24 cellular contexts compared by ENCODE assay signal in genomic region chr11:31414338-31414737, GRCh38. TPM values are rescaled to one million over a fixed set of nuclear protein-coding genes. Genes with fewer than 3 reads are reported as not detected.
"Had no signal": no experiment of that assay in that cellular context is flagged by ENCODE, and none has a peak within 500 bp of the region (broad histone marks: within the 10 kb centered on the region; RNA-seq: fewer than 3 reads in every experiment).

No MANE protein-coding gene starts in this region.

- DNase-seq: colonic mucosa; dermis blood vessel endothelial cell; kidney; left colon; left ventricle myocardium superior; mesendoderm; naive thymus-derived CD4-positive, alpha-beta T cell; nephron progenitor cell; posterior cingulate gyrus; spleen; stimulated activated CD4-positive, alpha-beta T cell treated with anti-CD3 and anti-CD28 coated beads, Interleukin-15, amount 100 ng/mL, for 24 hours; stimulated activated CD4-positive, alpha-beta T cell treated with anti-CD3 and anti-CD28 coated beads, Interleukin-1b, Interleukin-23, amount 100 ng/mL, for 48 hours; stimulated activated CD4-positive, alpha-beta T cell treated with anti-CD3 and anti-CD28 coated beads, Interleukin-4, amount 100 ng/mL, for 24 hours; tibial artery; upper lobe of left lung; uterus had no signal

- H3K27me3 ChIP-seq: colonic mucosa, esophagus muscularis mucosa, gastroesophageal sphincter, spleen, tibial artery, upper lobe of left lung, uterus had no signal

- H3K4me3 ChIP-seq: colonic mucosa, esophagus muscularis mucosa, gastroesophageal sphincter, lung, spleen, tibial artery, upper lobe of left lung, uterus had no signal

- H3K9me3 ChIP-seq: colonic mucosa, esophagus muscularis mucosa, tibial artery, upper lobe of left lung, uterus had no signal

- H3K4me1 ChIP-seq: colonic mucosa, spleen, tibial artery, upper lobe of left lung, uterus had no signal

- H3K36me3 ChIP-seq: colonic mucosa, gastroesophageal sphincter, tibial artery, upper lobe of left lung, uterus had no signal

- H3K27ac ChIP-seq: colonic mucosa, esophagus muscularis mucosa, gastroesophageal sphincter, spleen, tibial artery, upper lobe of left lung, uterus had no signal

- ATAC-seq: gastroesophageal sphincter; left colon; left ventricle myocardium superior; naive thymus-derived CD4-positive, alpha-beta T cell; sciatic nerve; stimulated activated memory B cell treated with anti-CD40 and anti-IgM and Interleukin-4, amounts not matched to agents 10 μg/mL and 1 μg/mL and 100 μg/mL, for 72 hours had no signal

RNA-seq across cellular contexts. Expression of gene DCDC1, which starts 44.8 kb away (rescaled TPM):
- total RNA-seq: colonic mucosa, endothelial cell of umbilical vein, left colon, left ventricle myocardium superior, osteocyte, skeletal muscle tissue had no signal
- polyA plus RNA-seq: naive thymus-derived CD4-positive, alpha-beta T cell had no signal
